Comparison of ENCODE assay signal across 8 cellular contexts in the genomic region with DNA sequence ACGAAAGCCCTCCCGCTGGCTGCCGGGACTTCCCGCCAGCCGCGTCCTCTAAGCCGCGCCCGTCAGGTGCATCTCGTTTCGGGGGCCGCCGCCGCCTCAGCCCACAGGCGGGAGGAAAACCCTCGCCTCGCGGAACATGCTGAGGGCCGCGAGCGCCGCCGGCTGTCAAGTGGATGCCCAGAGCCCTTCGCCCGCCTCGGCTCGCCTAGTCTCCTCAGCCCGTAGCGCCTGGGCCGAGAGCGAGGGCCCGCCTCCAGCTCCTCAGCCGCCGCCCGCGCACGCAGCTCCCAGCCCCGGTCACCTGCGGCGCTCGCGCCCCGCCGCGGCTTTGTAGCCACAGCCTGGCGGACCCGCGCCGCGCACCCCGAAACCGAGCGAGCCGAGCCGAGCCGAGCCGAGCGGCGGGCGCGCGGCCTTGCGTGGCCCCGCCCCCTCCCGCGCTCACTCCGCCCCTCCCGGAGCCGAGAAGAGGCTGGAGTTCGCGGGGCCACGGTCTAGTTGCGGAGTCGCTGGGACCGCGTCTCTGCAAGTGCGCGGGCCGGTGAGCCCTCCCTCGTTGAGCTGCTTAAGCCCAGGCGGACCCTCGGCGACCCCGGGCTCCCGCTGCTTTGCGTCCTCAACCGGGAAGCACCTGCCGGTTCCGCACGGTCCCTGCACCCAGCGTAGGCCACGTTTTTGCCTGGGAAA. TPM values are rescaled to one million over a fixed set of nuclear protein-coding genes. Genes with fewer than 3 reads are reported as not detected.
DNase-seq lines count a peak whose midpoint lies in the region; ATAC-seq and TF ChIP-seq lines count a peak whose summit lies in the region.

A gene (minus strand): TSS at position 382 of the 687 bp plus-strand sequence. CDS start 450 bp downstream, outside the sequence.

- H3K9me3 Mint-ChIP-seq in activated CD4-positive, alpha-beta T cell treated with anti-CD3 and anti-CD28 coated beads, Interleukin-2, amount 10 ng/mL, durations not matched to agents 24 days and 14 days, result no peaks in the 10 kb centered on the region

- no peaks in the 10 kb centered on the region for H3K36me3 ChIP-seq in left lung

- H3K27ac ChIP-seq in coronary artery (peak within 1 kb of the TSS; percentile 72 to 75), left lung (peak within 1 kb of the TSS; percentile 33 to 64)

- intact Hi-C loops in activated CD4-positive, alpha-beta T cell treated with anti-CD3 and anti-CD28 coated beads, Interleukin-2, amount 10 ng/mL, durations not matched to agents 24 days and 14 days (cut with micrococcal nuclease), result loop anchor here (1.0 to 2.0 kb wide), 2 partner anchors 32 to 230 kb away; a partner anchor contains a TSS
- intact Hi-C loops in left lung (cut with DNase I), result no loop called here

- no peaks in the 10 kb centered on the region for H3K36me3 Mint-ChIP-seq in activated CD4-positive, alpha-beta T cell treated with anti-CD3 and anti-CD28 coated beads, Interleukin-2, amount 10 ng/mL, durations not matched to agents 24 days and 14 days (ENCODE audit: low read depth)

- H3K4me1 Mint-ChIP-seq in activated CD4-positive, alpha-beta T cell treated with anti-CD3 and anti-CD28 coated beads, Interleukin-2, amount 10 ng/mL, durations not matched to agents 24 days and 14 days, result peaks cover 7% of the 10 kb centered on the region

- peak within 1 kb of the TSS; percentile 15 for H3K27ac Mint-ChIP-seq in activated CD4-positive, alpha-beta T cell treated with anti-CD3 and anti-CD28 coated beads, Interleukin-2, amount 10 ng/mL, durations not matched to agents 24 days and 14 days

- H3K4me1 ChIP-seq in left lung, result peaks cover 0 to 19% of the 10 kb centered on the region in 2 donors

- peaks cover 37% of the 10 kb centered on the region for H3K27me3 Mint-ChIP-seq in activated CD4-positive, alpha-beta T cell treated with anti-CD3 and anti-CD28 coated beads, Interleukin-2, amount 10 ng/mL, durations not matched to agents 24 days and 14 days

- H3K9me3 ChIP-seq in left lung, result no peaks in the 10 kb centered on the region

- H3K4me3 ChIP-seq in coronary artery, result peak within 1 kb of the TSS; percentile 78
- peak within 1 kb of the TSS; percentile 52 to 59 for H3K4me3 ChIP-seq in left lung

- peak; percentile 92 for ATAC-seq in GM18907 (IDR thresholded peaks at IDR 0.05; ENCODE audit: unreplicated experiment)
- peak; percentile 90 for ATAC-seq in HG03196 (IDR thresholded peaks at IDR 0.05; ENCODE audit: unreplicated experiment)
- peak; percentile 98 for ATAC-seq in left lung

- peaks cover 17 to 43% of the 10 kb centered on the region in 2 donors for H3K27me3 ChIP-seq in left lung

- DNase-seq in AG09319 (ENCODE audit: extremely low read depth, low read depth) (peak; percentile 52), NCI-H446 treated with DMSO at 0.1 percent for 48 hours (lab: John Stamatoyannopoulos, UW) (peak; percentile 65), coronary artery (ENCODE audit: low spot score) (peak; percentile 81), left lung (peak; percentile 83 to 97)
- DNase-seq in activated CD4-positive, alpha-beta T cell treated with anti-CD3 and anti-CD28 coated beads, Interleukin-2, amount 10 ng/mL, durations not matched to agents 24 days and 14 days, result peak; percentile 95
- peak; percentile 80 to 88 for DNase-seq in stimulated activated CD4-positive, alpha-beta T cell treated with anti-CD3 and anti-CD28 coated beads, Interleukin-2, amount 100 ng/mL, for 24 hours

- peak within 1 kb of the TSS; percentile 83 for H3K4me3 Mint-ChIP-seq in activated CD4-positive, alpha-beta T cell treated with anti-CD3 and anti-CD28 coated beads, Interleukin-2, amount 10 ng/mL, durations not matched to agents 24 days and 14 days

- peak; percentile 17 for TF ChIP-seq CTCF in AG09319 (IDR thresholded peaks at IDR 0.05; ENCODE audit: low read depth, low read length)
- TF ChIP-seq CTCF in coronary artery (IDR thresholded peaks at IDR 0.05), result no peak
- peak in 1 of 2 donors; percentile 42 for TF ChIP-seq CTCF in left lung (IDR thresholded peaks at IDR 0.05)

RNA-seq across cellular contexts. Expression of the gene that starts here (rescaled TPM):
- total RNA-seq in activated CD4-positive, alpha-beta T cell treated with anti-CD3 and anti-CD28 coated beads, Interleukin-2, amount 10 ng/mL, durations not matched to agents 24 days and 14 days, result 0.66 and 0.82 TPM in 2 replicates
- total RNA-seq in left lung, result 1 to 10 TPM; 1.1 to 1.8 TPM

Comparison
In these comparisons a context has a peak if more than half of its experiments do, and no peak if none do; other contexts are left out.
1. Peak in every context shown above with its lines: DNase-seq, ATAC-seq, H3K4me3 ChIP-seq and H3K27ac ChIP-seq.
2. Peak in DNase-seq in activated CD4-positive, alpha-beta T cell treated with anti-CD3 and anti-CD28 coated beads, Interleukin-2, amount 10 ng/mL, durations not matched to agents 24 days and 14 days; RNA of the gene not detected or under 1 TPM.